In the genomic region with DNA sequence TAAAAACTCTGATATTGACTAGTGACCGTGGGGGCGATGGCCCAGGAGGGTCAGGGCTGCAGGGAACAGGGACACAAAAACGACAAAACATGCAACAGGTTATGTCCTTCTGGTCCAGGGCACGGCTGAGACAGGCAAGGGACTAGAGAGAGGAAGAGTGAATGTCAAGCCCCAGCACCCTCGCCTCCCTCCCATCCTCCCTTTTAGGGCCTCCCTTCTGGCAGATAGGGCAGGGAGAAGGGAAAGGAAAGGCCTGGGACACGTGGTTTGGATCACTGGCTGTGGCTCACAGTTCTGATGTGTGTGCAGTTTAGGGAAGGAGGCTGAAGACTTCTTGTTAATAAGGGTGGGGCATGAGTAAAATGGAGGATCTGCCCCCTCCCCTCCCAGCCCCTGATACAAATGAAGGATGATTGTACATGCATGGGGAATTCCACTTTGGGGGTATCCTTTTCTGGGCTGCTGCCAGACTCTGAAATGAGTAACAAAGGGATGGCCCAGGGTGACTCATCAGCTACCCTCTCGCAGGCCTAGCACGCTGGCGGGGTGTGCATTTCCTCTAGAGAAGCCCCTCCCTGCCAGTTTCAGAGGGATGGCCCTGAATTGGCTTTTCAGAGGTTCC, we compare ENCODE assay signal across 8 cellular contexts. TPM values are rescaled to one million over a fixed set of nuclear protein-coding genes. Genes with fewer than 3 reads are reported as not detected.
DNase-seq lines count a peak whose midpoint lies in the region; ATAC-seq and TF ChIP-seq lines count a peak whose summit lies in the region.

No MANE protein-coding gene starts in this region.

- H3K27ac ChIP-seq in esophagus squamous epithelium: peak overlapping the region; percentile 59 to 90 (median 80)
- H3K27ac ChIP-seq in thoracic aorta: peak overlapping the region; percentile 51 to 63

- ATAC-seq in GM18517 (IDR thresholded peaks at IDR 0.05; ENCODE audit: unreplicated experiment): peak; percentile 85
- ATAC-seq in HG02870 (IDR thresholded peaks at IDR 0.05; ENCODE audit: unreplicated experiment): peak; percentile 97
- peak; percentile 37 for ATAC-seq in thoracic aorta (ENCODE audit: insufficient number of reproducible peaks, low FRiP score, low read depth)

- H3K4me3 ChIP-seq in esophagus squamous epithelium (peak overlapping the region in 1 of 4 donors; percentile 38), thoracic aorta (no peak overlapping the region)

- H3K4me1 ChIP-seq in esophagus squamous epithelium (peaks cover 38 to 79% (median 43%) of the 10 kb centered on the region in 3 donors), thoracic aorta (ENCODE audit: control insufficient read depth in 1 of 2, low read depth in 2 of 2) (peaks cover 22 to 50% of the 10 kb centered on the region in 2 donors)

- 14 to 18% methylated on average over 7 to 9 of the region's 9 CpGs for WGBS in esophagus squamous epithelium, 2 donors

- H3K27me3 ChIP-seq in esophagus squamous epithelium (no peaks in the 10 kb centered on the region), thoracic aorta (replicated peaks; ENCODE audit: insufficient read depth) (no peaks in the 10 kb centered on the region)

- TF ChIP-seq CTCF in esophagus squamous epithelium (IDR thresholded peaks at IDR 0.05) (no peak), thoracic aorta (IDR thresholded peaks at IDR 0.05) (no peak)

- no peaks in the 10 kb centered on the region for H3K9me3 ChIP-seq in esophagus squamous epithelium
- H3K9me3 ChIP-seq in thoracic aorta: no peaks in the 10 kb centered on the region

- H3K36me3 ChIP-seq in esophagus squamous epithelium (peaks cover 4 to 70% (median 9%) of the 10 kb centered on the region in 3 donors), thoracic aorta (peaks cover 6% of the 10 kb centered on the region)

- DNase-seq in NOMO-1 treated with DMSO at 0.1 percent for 48 hours (lab: John Stamatoyannopoulos, UW; ENCODE audit: unreplicated experiment): peak; percentile 71
- DNase-seq in activated T-cell treated with anti-CD3 and anti-CD28 coated beads, Interleukin-2, amount 50 U/mL, for 1 hour: peak; percentile 76
- DNase-seq in esophagus squamous epithelium (lab: John Stamatoyannopoulos, UW): peak; percentile 53
- peak; percentile 37 for DNase-seq in occipital lobe (lab: John Stamatoyannopoulos, UW)
- DNase-seq in thoracic aorta (ENCODE audit: low spot score): peak; percentile 87
- no peak for DNase-seq in HuH-7.5 (ENCODE audit: low spot score)

- intact Hi-C loops in esophagus squamous epithelium (cut with DNase I): no loop called here

- TF ChIP-seq POLR2A in esophagus squamous epithelium (IDR thresholded peaks at IDR 0.05): no peak

RNA-seq across cellular contexts. Expression of a gene that starts 14.2 kb away (rescaled TPM):
- total RNA-seq in esophagus squamous epithelium: 100 to 1,000 TPM; 145 to 234 (median 177) TPM
- 41.5 TPM for total RNA-seq in occipital lobe
- 100 to 1,000 TPM; 235 to 258 TPM for total RNA-seq in thoracic aorta

Comparison
In these comparisons a context has a peak if more than half of its experiments do, and no peak if none do; other contexts are left out.
1. ATAC-seq: peak in every context shown above with its lines; median percentile 97 in HG02870; 85 in GM18517; 37 in thoracic aorta.